In genomic region chr11:128497057-128497957, GRCh38 we compare ENCODE assay signal across 8 cellular contexts.
DNase-seq lines count a peak whose midpoint lies in the region; ATAC-seq and TF ChIP-seq lines count a peak whose summit lies in the region.

No MANE protein-coding gene starts in this region.

- BruUV-seq in Caco-2 (replicated peaks; lab: Mats Ljungman, UMichigan): no TSS peak

- H3K36me3 Mint-ChIP-seq in activated T-cell treated with anti-CD3 and anti-CD28 coated beads, Interleukin-2, amount 50 U/mL, for 4 hours (ENCODE audit: insufficient read depth): peaks cover 33% of the 10 kb centered on the region
- peaks cover 44% of the 10 kb centered on the region for H3K36me3 Mint-ChIP-seq in HFFc6 (ENCODE audit: low read depth)
- no peaks in the 10 kb centered on the region for H3K36me3 Mint-ChIP-seq in Caco-2 (ENCODE audit: insufficient read depth, unreplicated experiment)

- H3K4me3 Mint-ChIP-seq in activated T-cell treated with anti-CD3 and anti-CD28 coated beads, Interleukin-2, amount 50 U/mL, for 4 hours: peak overlapping the region; percentile 68
- peak overlapping the region; percentile 86 for H3K4me3 Mint-ChIP-seq in HFFc6
- no peak overlapping the region for H3K4me3 Mint-ChIP-seq in Caco-2 (ENCODE audit: unreplicated experiment)

- H3K27ac ChIP-seq in body of pancreas (peak overlapping the region in 3 of 4 donors; percentile 4 to 68 (median 46)), lower lobe of right lung (peak overlapping the region; percentile 48), aorta (ENCODE audit: low read depth in 1 of 2, low read length in 2 of 2) (peak overlapping the region; percentile 46 to 89)

- H3K27me3 Mint-ChIP-seq in activated T-cell treated with anti-CD3 and anti-CD28 coated beads, Interleukin-2, amount 50 U/mL, for 4 hours (ENCODE audit: low read depth): no peaks in the 10 kb centered on the region
- peaks cover 4% of the 10 kb centered on the region; the same call in 1 of the 2 replicates for H3K27me3 Mint-ChIP-seq in HFFc6 (ENCODE audit: insufficient read depth)
- H3K27me3 Mint-ChIP-seq in Caco-2 (ENCODE audit: insufficient read depth, unreplicated experiment): peaks cover 3% of the 10 kb centered on the region

- peaks cover 44% of the 10 kb centered on the region for H3K4me1 ChIP-seq in body of pancreas
- peaks cover 87% of the 10 kb centered on the region for H3K4me1 ChIP-seq in lower lobe of right lung
- H3K4me1 ChIP-seq in aorta (ENCODE audit: control insufficient read depth in 1 of 2, insufficient read depth in 2 of 2, low read length in 2 of 2): peaks cover 0 to 14% of the 10 kb centered on the region in 2 donors
- H3K4me1 ChIP-seq in Caco-2: no peaks in the 10 kb centered on the region

- POLR2A ChIA-PET in Caco-2 (lab: Charles Lee): no interaction called here

- no peaks in the 10 kb centered on the region for H3K9me3 Mint-ChIP-seq in activated T-cell treated with anti-CD3 and anti-CD28 coated beads, Interleukin-2, amount 50 U/mL, for 4 hours
- H3K9me3 Mint-ChIP-seq in HFFc6: no peaks in the 10 kb centered on the region
- no peaks in the 10 kb centered on the region for H3K9me3 Mint-ChIP-seq in Caco-2 (ENCODE audit: unreplicated experiment)

- no peak for TF ChIP-seq POLR2A in body of pancreas (IDR thresholded peaks at IDR 0.05)

- intact Hi-C loops in body of pancreas (cut with DNase I): no loop called here
- intact Hi-C loops in lower lobe of right lung (cut with DNase I): no loop called here
- intact Hi-C loops in aorta (cut with DNase I): no loop called here
- intact Hi-C loops in Caco-2 (cut with micrococcal nuclease; ENCODE audit: unreplicated experiment): no loop called here

- H3K4me3 ChIP-seq in body of pancreas (no peak overlapping the region), lower lobe of right lung (peak overlapping the region; percentile 20), aorta (ENCODE audit: low read length in 2 of 2) (no peak overlapping the region), Caco-2 (ENCODE audit: low read depth, low read length) (no peak overlapping the region)

- H3K4me1 Mint-ChIP-seq in activated T-cell treated with anti-CD3 and anti-CD28 coated beads, Interleukin-2, amount 50 U/mL, for 4 hours (ENCODE audit: low read depth): peaks cover 96% of the 10 kb centered on the region
- H3K4me1 Mint-ChIP-seq in HFFc6 (ENCODE audit: low read depth) (peaks cover 100% of the 10 kb centered on the region), Caco-2 (ENCODE audit: low read depth, unreplicated experiment) (no peaks in the 10 kb centered on the region)

- ATAC-seq in activated T-cell treated with anti-CD3 and anti-CD28 coated beads, Interleukin-2, amount 50 U/mL, for 4 hours: peak in 1 of 2 donors; percentile 24
- ATAC-seq in body of pancreas (peak; percentile 75), lower lobe of right lung (peak; percentile 58 to 79), aorta (ENCODE audit: low FRiP score) (peak; percentile 82)

- H3K9me3 ChIP-seq in body of pancreas (no peaks in the 10 kb centered on the region), lower lobe of right lung (no peaks in the 10 kb centered on the region), aorta (ENCODE audit: control insufficient read depth, low read length) (no peaks in the 10 kb centered on the region), Caco-2 (no peaks in the 10 kb centered on the region)

- H3K27ac Mint-ChIP-seq in HFFc6 (peak overlapping the region; percentile 96), Caco-2 (ENCODE audit: unreplicated experiment) (no peak overlapping the region)

- TF ChIP-seq CTCF in HFFc6 (IDR thresholded peaks at IDR 0.05) (no peak), body of pancreas (IDR thresholded peaks at IDR 0.05) (no peak), lower lobe of right lung (IDR thresholded peaks at IDR 0.05) (no peak), Caco-2 (IDR thresholded peaks at IDR 0.05; ENCODE audit: insufficient read depth in 1 of 2, low read depth in 1 of 2, low read length in 1 of 2, severe bottlenecking in 1 of 2, unreplicated experiment in 1 of 2) (no peak)

- H3K27me3 ChIP-seq in body of pancreas (no peaks in the 10 kb centered on the region), lower lobe of right lung (ENCODE audit: low read depth) (no peaks in the 10 kb centered on the region), aorta (ENCODE audit: control insufficient read depth in 1 of 2, insufficient read depth in 2 of 2, low read length in 1 of 2) (no peaks in the 10 kb centered on the region), Caco-2 (replicated peaks; ENCODE audit: control insufficient read depth, insufficient read depth, low read length) (no peaks in the 10 kb centered on the region)

- 49 to 52% methylated on average over 10 of the region's 10 CpGs for WGBS in body of pancreas, 2 donors
- WGBS in aorta, 2 donors: 3 to 6% methylated on average over 10 of the region's 10 CpGs

- H3K36me3 ChIP-seq in body of pancreas (replicated peaks in 1 of 2; ENCODE audit: insufficient read depth in 1 of 2, low read depth in 2 of 2) (no peaks in the 10 kb centered on the region), lower lobe of right lung (no peaks in the 10 kb centered on the region), aorta (ENCODE audit: control insufficient read depth in 1 of 2, insufficient read depth in 2 of 2, low read length in 1 of 2) (no peaks in the 10 kb centered on the region), Caco-2 (ENCODE audit: control insufficient read depth, insufficient read depth, low read length) (no peaks in the 10 kb centered on the region)

- no peak for DNase-seq in activated T-cell treated with anti-CD3 and anti-CD28 coated beads, Interleukin-2, amount 50 U/mL, for 4 hours
- DNase-seq in activated T-cell treated with anti-CD3 and anti-CD28 coated beads for 4 hours: no peak
- peak; percentile 95 for DNase-seq in HFFc6
- peak; percentile 89 for DNase-seq in NCI-H2029 treated with DMSO at 0.1 percent for 48 hours (lab: John Stamatoyannopoulos, UW)
- DNase-seq in body of pancreas: peak; percentile 43 to 65 (median 58)
- no peak for DNase-seq in lower lobe of right lung
- peak in 1 of 2 donors; percentile 71 for DNase-seq in aorta
- DNase-seq in Caco-2: no peak

- CTCF ChIA-PET in Caco-2 (lab: Charles Lee): no interaction called here

Comparison
In these comparisons a context has a peak if more than half of its experiments do, and no peak if none do; other contexts are left out.
1. DNase-seq: peak in HFFc6 (single experiment), NCI-H2029 treated with DMSO at 0.1 percent for 48 hours (single experiment) and body of pancreas (4 of 4); none in activated T-cell treated with anti-CD3 and anti-CD28 coated beads, Interleukin-2, amount 50 U/mL, for 4 hours (single experiment), activated T-cell treated with anti-CD3 and anti-CD28 coated beads for 4 hours (single experiment), lower lobe of right lung (single experiment) and Caco-2 (0 of 2).
2. Peak in every context shown above with its lines, with median percentiles within 50 percentile points of each other: H3K27ac ChIP-seq.